1 cellular context compared by ENCODE assay signal in genomic region chr19:35724560-35724959, GRCh38.
TF ChIP-seq lines count a peak whose summit lies in the region.

No MANE protein-coding gene starts in this region.

TF ChIP-seq in K562, 482 proteins besides CTCF, POLR2A, EP300 and RAD21:
- 0 out of 2 replicates have a peak, but pooled peaks have one; percentile 38 for TF ChIP-seq POLR2G (IDR thresholded peaks at IDR 0.05; ENCODE audit: low read depth, low read length)
- TF ChIP-seq NFYB (IDR thresholded peaks at IDR 0.05; ENCODE audit: extremely low read depth, insufficient read length) = no peak
- TF ChIP-seq GATA2 (CRISPR knock-in tag; IDR thresholded peaks at IDR 0.05) = no peak
- TF ChIP-seq POLR3G (IDR thresholded peaks at IDR 0.05; ENCODE audit: extremely low read depth, insufficient read length, insufficient replicate concordance) = no peak
- TF ChIP-seq, protein P1, sequence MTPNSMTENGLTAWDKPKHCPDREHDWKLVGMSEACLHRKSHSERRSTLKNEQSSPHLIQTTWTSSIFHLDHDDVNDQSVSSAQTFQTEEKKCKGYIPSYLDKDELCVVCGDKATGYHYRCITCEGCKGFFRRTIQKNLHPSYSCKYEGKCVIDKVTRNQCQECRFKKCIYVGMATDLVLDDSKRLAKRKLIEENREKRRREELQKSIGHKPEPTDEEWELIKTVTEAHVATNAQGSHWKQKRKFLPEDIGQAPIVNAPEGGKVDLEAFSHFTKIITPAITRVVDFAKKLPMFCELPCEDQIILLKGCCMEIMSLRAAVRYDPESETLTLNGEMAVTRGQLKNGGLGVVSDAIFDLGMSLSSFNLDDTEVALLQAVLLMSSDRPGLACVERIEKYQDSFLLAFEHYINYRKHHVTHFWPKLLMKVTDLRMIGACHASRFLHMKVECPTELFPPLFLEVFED (CRISPR knock-in tag; conservative IDR thresholded peaks at IDR 0.05) = no peak
- no peak for TF ChIP-seq HOXB6 (CRISPR knock-in tag; IDR thresholded peaks at IDR 0.05; ENCODE audit: borderline replicate concordance)
